27 cellular contexts compared by ENCODE assay signal in genomic region chr5:176794509-176794908, GRCh38. TPM values are rescaled to one million over a fixed set of nuclear protein-coding genes. Genes with fewer than 3 reads are reported as not detected.
"Had no signal": no experiment of that assay in that cellular context is flagged by ENCODE, and none has a peak within 500 bp of the region (broad histone marks: within the 10 kb centered on the region; RNA-seq: fewer than 3 reads in every experiment).

No MANE protein-coding gene starts in this region.

- H3K36me3 ChIP-seq: colonic mucosa, esophagus squamous epithelium, gastrocnemius medialis, heart left ventricle, left lung, lower lobe of right lung had no signal

- H3K9me3 ChIP-seq: colonic mucosa, esophagus squamous epithelium, gastrocnemius medialis, heart left ventricle, left lung, lower lobe of right lung, mucosa of descending colon had no signal

- H3K9me3 Mint-ChIP-seq: dendritic cell treated with granulocyte-macrophage colony-stimulating factor and Interleukin-4, amounts not matched to agents 40 ng/mL and 50 ng/mL, for 4 days; effector memory CD8-positive, alpha-beta T cell; endodermal cell; mesothelial cell of epicardium had no signal

- H3K4me3 Mint-ChIP-seq: dendritic cell treated with granulocyte-macrophage colony-stimulating factor and Interleukin-4, amounts not matched to agents 40 ng/mL and 50 ng/mL, for 4 days; effector memory CD8-positive, alpha-beta T cell; endodermal cell; mesothelial cell of epicardium; naive B cell; naive thymus-derived CD8-positive, alpha-beta T cell had no signal

- ATAC-seq: effector memory CD8-positive, alpha-beta T cell; esophagus mucosa; gastrocnemius medialis; heart left ventricle; left cardiac atrium; left lung; left ventricle myocardium superior; lower lobe of right lung; mucosa of descending colon; naive thymus-derived CD8-positive, alpha-beta T cell had no signal

- H3K4me1 Mint-ChIP-seq: naive thymus-derived CD8-positive, alpha-beta T cell had no signal

- H3K27ac Mint-ChIP-seq: dendritic cell treated with granulocyte-macrophage colony-stimulating factor and Interleukin-4, amounts not matched to agents 40 ng/mL and 50 ng/mL, for 4 days; effector memory CD8-positive, alpha-beta T cell; endodermal cell; mesothelial cell of epicardium; naive B cell; naive thymus-derived CD8-positive, alpha-beta T cell had no signal

- H3K4me1 ChIP-seq: colonic mucosa, esophagus squamous epithelium, gastrocnemius medialis, heart left ventricle, left lung, lower lobe of right lung had no signal

- H3K36me3 Mint-ChIP-seq: mesothelial cell of epicardium; naive thymus-derived CD8-positive, alpha-beta T cell had no signal

- H3K4me3 ChIP-seq: colonic mucosa, esophagus squamous epithelium, gastrocnemius medialis, heart left ventricle, left lung, lower lobe of right lung, mucosa of descending colon had no signal

- FAIRE-seq: endometrium, islet of Langerhans, keratinocyte had no signal

- DNase-seq: colonic mucosa; cortex of kidney; effector CD8-positive, alpha-beta T cell; effector memory CD8-positive, alpha-beta T cell; endodermal cell; erythroblast; esophagus squamous epithelium; foreskin fibroblast; foreskin melanocyte; gastrocnemius medialis; heart left ventricle; hippocampal formation; left cardiac atrium; left lung; left ventricle myocardium superior; lower lobe of right lung; mesenchymal stem cell; mucosa of descending colon; naive B cell; naive thymus-derived CD8-positive, alpha-beta T cell had no signal

- H3K27ac ChIP-seq: colonic mucosa, epithelial cell of prostate, esophagus squamous epithelium, gastrocnemius medialis, heart left ventricle, left lung, lower lobe of right lung had no signal

RNA-seq across cellular contexts. Expression of gene UNC5A, which starts 15.8 kb away (rescaled TPM):
- total RNA-seq: colonic mucosa; esophagus mucosa; mesothelial cell of epicardium; naive thymus-derived CD8-positive, alpha-beta T cell had no signal
- polyA plus RNA-seq: heart left ventricle; keratinocyte; naive thymus-derived CD8-positive, alpha-beta T cell had no signal
